ENCODE assay signal across 21 cellular contexts in the genomic region with DNA sequence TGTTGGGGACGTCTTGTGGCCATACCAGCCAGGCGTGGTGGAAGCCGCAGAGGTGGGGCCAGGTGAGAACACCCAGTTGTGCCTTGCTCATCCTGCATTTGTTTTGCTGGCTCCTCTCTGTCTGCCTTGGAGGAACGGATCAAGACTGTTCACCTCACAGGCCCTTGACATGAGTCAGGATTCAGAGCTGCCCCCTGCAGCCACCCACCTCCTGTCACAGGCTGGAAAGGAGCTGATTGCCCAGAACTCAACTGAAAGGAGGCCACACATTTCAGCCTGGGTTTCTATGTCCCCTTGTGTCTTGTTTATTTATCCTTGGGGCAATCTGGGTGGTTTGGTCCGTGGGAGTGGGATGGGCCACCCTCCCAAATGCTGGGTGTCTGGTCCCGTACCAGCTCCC.
DNase-seq lines count a peak whose midpoint lies in the region; ATAC-seq, FAIRE-seq and TF ChIP-seq lines count a peak whose summit lies in the region.
"Had no signal": no experiment of that assay in that cellular context is flagged by ENCODE, and none has a peak within 500 bp of the region (broad histone marks: within the 10 kb centered on the region; RNA-seq: fewer than 3 reads in every experiment).

No MANE protein-coding gene starts in this region.

- no peaks in the 10 kb centered on the region for H3K36me3 Mint-ChIP-seq in endodermal cell (ENCODE audit: low read depth)
- H3K36me3 Mint-ChIP-seq: CD8-positive, alpha-beta memory T cell had no signal

- H4K20me1 ChIP-seq in HepG2 (ENCODE audit: insufficient read depth, low read length), result no peaks in the 10 kb centered on the region

- H3K4me1 ChIP-seq in endodermal cell (ENCODE audit: control insufficient read depth, insufficient read depth, low read length) (no peaks in the 10 kb centered on the region), gastroesophageal sphincter (peaks cover 0 to 19% (median 14%) of the 10 kb centered on the region in 3 donors), HepG2 (ENCODE audit: insufficient read depth, low read length) (peaks cover 68% of the 10 kb centered on the region)

- no peak for TF ChIP-seq RAD21 in HepG2 (CRISPR knock-in tag; IDR thresholded peaks at IDR 0.05)

- H3K27ac ChIP-seq in endodermal cell (ENCODE audit: low read depth, low read length) (no peak overlapping the region), gastroesophageal sphincter (no peak overlapping the region), HepG2 (ENCODE audit: extremely low read length, insufficient read depth, low read length) (no peak overlapping the region)
- H3K27ac ChIP-seq: KMS-11 had no signal

- H2AFZ ChIP-seq in HepG2 (ENCODE audit: low read length), result no peak overlapping the region

- H3K79me2 ChIP-seq in HepG2 (ENCODE audit: insufficient read depth, low read length), result no peaks in the 10 kb centered on the region

- H3K27ac Mint-ChIP-seq in endodermal cell, result no peak overlapping the region

- DNase-seq in G401 (ENCODE audit: low spot score), result peak; percentile 31
- DNase-seq in MG63, result peak; percentile 9
- no peak for DNase-seq in endodermal cell
- DNase-seq in retinal pigment epithelial cell (ENCODE audit: low read depth), result no peak
- no peak for DNase-seq in NCI-H69 (lab: John Stamatoyannopoulos, UW)
- no peak for DNase-seq in HepG2 (ENCODE audit: low spot score)
- DNase-seq: C1 segment of cervical spinal cord; CD8-positive, alpha-beta memory T cell; DMS79; H7; NCI-H1092; NCI-H146; NCI-H2029 treated with DMSO at 0.1 percent for 48 hours; NCI-H2171 treated with DMSO at 0.1 percent for 48 hours; NCI-H446; NCI-H526 treated with DMSO at 0.1 percent for 48 hours; OCI-M1; SHP77; SK-N-SH had no signal

- no peak for ATAC-seq in gastroesophageal sphincter
- no peak for ATAC-seq in HepG2

- no peaks in the 10 kb centered on the region for H3K9me3 Mint-ChIP-seq in endodermal cell

- H3K4me1 Mint-ChIP-seq in endodermal cell, result peaks cover 8% of the 10 kb centered on the region

- TF ChIP-seq EP300 in gastroesophageal sphincter (IDR thresholded peaks at IDR 0.05), result no peak
- no peak for TF ChIP-seq EP300 in HepG2 (IDR thresholded peaks at IDR 0.05; ENCODE audit: low read depth in 2 of 2, low read length in 2 of 2)
- no peak for TF ChIP-seq EP300 in HepG2 (CRISPR knock-in tag; IDR thresholded peaks at IDR 0.05; ENCODE audit: borderline replicate concordance)

- no peak overlapping the region for H3K9ac ChIP-seq in endodermal cell (ENCODE audit: extremely low read depth, low read length, poor library complexity, severe bottlenecking)
- no peak overlapping the region for H3K9ac ChIP-seq in HepG2 (ENCODE audit: insufficient read depth, low read depth, low read length)
- H3K9ac ChIP-seq: KMS-11, SK-N-SH had no signal

- POLR2A ChIA-PET in HepG2 (lab: Yijun Ruan, JAX), result no interaction called here

- H3K4me3 Mint-ChIP-seq in endodermal cell, result no peak overlapping the region
- H3K4me3 Mint-ChIP-seq: CD8-positive, alpha-beta memory T cell had no signal

- no peaks in the 10 kb centered on the region for H3K27me3 Mint-ChIP-seq in endodermal cell (ENCODE audit: insufficient read depth)

- in situ Hi-C loops in G401 (cut with HindIII; ENCODE audit: low sequenced_read_pairs) (no loop called here), HepG2 (cut with HindIII; ENCODE audit: extremely low pct_ligation_motif_present, low pct_unique_long_range_greater_than_20kb) (no loop called here)

- no peaks in the 10 kb centered on the region for H3K27me3 ChIP-seq in MG63
- no peaks in the 10 kb centered on the region for H3K27me3 ChIP-seq in endodermal cell (ENCODE audit: control insufficient read depth, insufficient read depth, low read length, poor library complexity, severe bottlenecking)
- H3K27me3 ChIP-seq in gastroesophageal sphincter, result no peaks in the 10 kb centered on the region
- no peaks in the 10 kb centered on the region; a peak in 1 of 5 replicates for H3K27me3 ChIP-seq in HepG2 (ENCODE audit: control insufficient read depth in 1 of 2, insufficient read depth in 2 of 2, low read length in 2 of 2)

- no peak for FAIRE-seq in HepG2 (lab: Jason Lieb, UNC)

- intact Hi-C loops in HepG2 (cut with micrococcal nuclease; ENCODE audit: unreplicated experiment), result loop anchor here (5.0 kb wide), 1 partner anchor 33 kb away; no protein-coding TSS in a partner anchor

- peak; percentile 42 for TF ChIP-seq CTCF in endodermal cell (conservative IDR thresholded peaks at IDR 0.05)
- TF ChIP-seq CTCF in retinal pigment epithelial cell (conservative IDR thresholded peaks at IDR 0.05; ENCODE audit: low read depth, low read length), result peak; percentile 18
- TF ChIP-seq CTCF in gastroesophageal sphincter (IDR thresholded peaks at IDR 0.05), result no peak
- TF ChIP-seq CTCF in HepG2 (CRISPR knock-in tag; IDR thresholded peaks at IDR 0.05), result no peak

- BruUV-seq in HepG2 (replicated peaks; lab: Mats Ljungman, UMichigan), result no TSS peak

- H3K36me3 ChIP-seq in MG63, result no peaks in the 10 kb centered on the region
- H3K36me3 ChIP-seq in endodermal cell (ENCODE audit: control insufficient read depth, insufficient read depth, low read length), result no peaks in the 10 kb centered on the region
- H3K36me3 ChIP-seq in gastroesophageal sphincter, result no peaks in the 10 kb centered on the region
- H3K36me3 ChIP-seq in HepG2 (replicated peaks in 1 of 2; ENCODE audit: control insufficient read depth in 1 of 2, insufficient read depth in 2 of 2, low read length in 2 of 2), result no peaks in the 10 kb centered on the region

- TF ChIP-seq POLR2A in gastroesophageal sphincter (IDR thresholded peaks at IDR 0.05) (no peak), HepG2 (IDR thresholded peaks at IDR 0.05; ENCODE audit: insufficient read depth in 1 of 2, low read depth in 2 of 2, low read length in 2 of 2) (no peak)

- H3K4me3 ChIP-seq in MG63 (no peak overlapping the region), endodermal cell (ENCODE audit: low read length) (no peak overlapping the region), retinal pigment epithelial cell (ENCODE audit: low read length) (no peak overlapping the region), gastroesophageal sphincter (no peak overlapping the region), HepG2 (replicated peaks in 1 of 3; ENCODE audit: insufficient read depth in 1 of 3, low read depth in 2 of 3, low read length in 3 of 3) (no peak overlapping the region)

- H3K4me2 ChIP-seq in HepG2 (ENCODE audit: low read depth, low read length), result no peak overlapping the region
- H3K4me2 ChIP-seq: KMS-11, SK-N-SH had no signal

- 88 to 90% methylated on average over 6 of the region's 6 CpGs for WGBS in endodermal cell (ENCODE audit: insufficient coverage in 1 of 2, insufficient read length in 1 of 2), 2 experiments
- WGBS in gastroesophageal sphincter (ENCODE audit: low coverage in 1 of 2), 2 donors, result no CpG with 5 or more reads among the region's 6 CpGs
- WGBS in HepG2 (ENCODE audit: low lambda C conversion rate), result 50% methylated on average over 2 of the region's 6 CpGs

- CTCF ChIA-PET in HepG2 (lab: Yijun Ruan, JAX; ENCODE audit: low intra/inter-chr PET ratio, low total read pairs), result no interaction called here

- no peaks in the 10 kb centered on the region for H3K9me3 ChIP-seq in MG63
- no peaks in the 10 kb centered on the region for H3K9me3 ChIP-seq in endodermal cell (ENCODE audit: control insufficient read depth, low read length)
- no peaks in the 10 kb centered on the region for H3K9me3 ChIP-seq in gastroesophageal sphincter
- no peaks in the 10 kb centered on the region for H3K9me3 ChIP-seq in HepG2 (ENCODE audit: low read length)
- H3K9me3 ChIP-seq: SK-N-SH had no signal

TF ChIP-seq in HepG2, 621 proteins besides CTCF, POLR2A, EP300 and RAD21 (continues in another document):
- TF ChIP-seq ZSCAN20 (CRISPR knock-in tag; IDR thresholded peaks at IDR 0.05; ENCODE audit: borderline replicate concordance), result no peak
- no peak for TF ChIP-seq ZNF780A (CRISPR knock-in tag; IDR thresholded peaks at IDR 0.05)
- TF ChIP-seq ZNF879 (CRISPR knock-in tag; IDR thresholded peaks at IDR 0.05), result no peak
- TF ChIP-seq, protein P1, sequence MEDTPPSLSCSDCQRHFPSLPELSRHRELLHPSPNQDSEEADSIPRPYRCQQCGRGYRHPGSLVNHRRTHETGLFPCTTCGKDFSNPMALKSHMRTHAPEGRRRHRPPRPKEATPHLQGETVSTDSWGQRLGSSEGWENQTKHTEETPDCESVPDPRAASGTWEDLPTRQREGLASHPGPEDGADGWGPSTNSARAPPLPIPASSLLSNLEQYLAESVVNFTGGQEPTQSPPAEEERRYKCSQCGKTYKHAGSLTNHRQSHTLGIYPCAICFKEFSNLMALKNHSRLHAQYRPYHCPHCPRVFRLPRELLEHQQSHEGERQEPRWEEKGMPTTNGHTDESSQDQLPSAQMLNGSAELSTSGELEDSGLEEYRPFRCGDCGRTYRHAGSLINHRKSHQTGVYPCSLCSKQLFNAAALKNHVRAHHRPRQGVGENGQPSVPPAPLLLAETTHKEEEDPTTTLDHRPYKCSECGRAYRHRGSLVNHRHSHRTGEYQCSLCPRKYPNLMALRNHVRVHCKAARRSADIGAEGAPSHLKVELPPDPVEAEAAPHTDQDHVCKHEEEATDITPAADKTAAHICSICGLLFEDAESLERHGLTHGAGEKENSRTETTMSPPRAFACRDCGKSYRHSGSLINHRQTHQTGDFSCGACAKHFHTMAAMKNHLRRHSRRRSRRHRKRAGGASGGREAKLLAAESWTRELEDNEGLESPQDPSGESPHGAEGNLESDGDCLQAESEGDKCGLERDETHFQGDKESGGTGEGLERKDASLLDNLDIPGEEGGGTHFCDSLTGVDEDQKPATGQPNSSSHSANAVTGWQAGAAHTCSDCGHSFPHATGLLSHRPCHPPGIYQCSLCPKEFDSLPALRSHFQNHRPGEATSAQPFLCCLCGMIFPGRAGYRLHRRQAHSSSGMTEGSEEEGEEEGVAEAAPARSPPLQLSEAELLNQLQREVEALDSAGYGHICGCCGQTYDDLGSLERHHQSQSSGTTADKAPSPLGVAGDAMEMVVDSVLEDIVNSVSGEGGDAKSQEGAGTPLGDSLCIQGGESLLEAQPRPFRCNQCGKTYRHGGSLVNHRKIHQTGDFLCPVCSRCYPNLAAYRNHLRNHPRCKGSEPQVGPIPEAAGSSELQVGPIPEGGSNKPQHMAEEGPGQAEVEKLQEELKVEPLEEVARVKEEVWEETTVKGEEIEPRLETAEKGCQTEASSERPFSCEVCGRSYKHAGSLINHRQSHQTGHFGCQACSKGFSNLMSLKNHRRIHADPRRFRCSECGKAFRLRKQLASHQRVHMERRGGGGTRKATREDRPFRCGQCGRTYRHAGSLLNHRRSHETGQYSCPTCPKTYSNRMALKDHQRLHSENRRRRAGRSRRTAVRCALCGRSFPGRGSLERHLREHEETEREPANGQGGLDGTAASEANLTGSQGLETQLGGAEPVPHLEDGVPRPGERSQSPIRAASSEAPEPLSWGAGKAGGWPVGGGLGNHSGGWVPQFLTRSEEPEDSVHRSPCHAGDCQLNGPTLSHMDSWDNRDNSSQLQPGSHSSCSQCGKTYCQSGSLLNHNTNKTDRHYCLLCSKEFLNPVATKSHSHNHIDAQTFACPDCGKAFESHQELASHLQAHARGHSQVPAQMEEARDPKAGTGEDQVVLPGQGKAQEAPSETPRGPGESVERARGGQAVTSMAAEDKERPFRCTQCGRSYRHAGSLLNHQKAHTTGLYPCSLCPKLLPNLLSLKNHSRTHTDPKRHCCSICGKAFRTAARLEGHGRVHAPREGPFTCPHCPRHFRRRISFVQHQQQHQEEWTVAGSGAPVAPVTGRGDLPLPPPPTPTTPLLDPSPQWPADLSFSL (CRISPR knock-in tag; IDR thresholded peaks at IDR 0.05), result no peak

Comparison
In these comparisons a context has a peak if more than half of its experiments do, and no peak if none do; other contexts are left out.
1. DNase-seq: peak in G401 (single experiment) and MG63 (single experiment); none in endodermal cell (single experiment), retinal pigment epithelial cell (single experiment), NCI-H69 (single experiment) and HepG2 (single experiment).
2. CTCF ChIP-seq: peak in endodermal cell (single experiment) and retinal pigment epithelial cell (single experiment); none in gastroesophageal sphincter (0 of 4) and HepG2 (single experiment).